In genomic region chr7:92528188-92528957, GRCh38 we compare ENCODE assay signal across 8 cellular contexts. TPM values are rescaled to one million over a fixed set of nuclear protein-coding genes. Genes with fewer than 3 reads are reported as not detected.
DNase-seq lines count a peak whose midpoint lies in the region; ATAC-seq, FAIRE-seq and TF ChIP-seq lines count a peak whose summit lies in the region.

Gene PEX1 (minus strand): TSS chr7:92528520. CDS start chr7:92528435, 85 bp downstream.
Gene RBM48 (plus strand): TSS chr7:92528795. CDS start chr7:92528814, 19 bp downstream.

- peak within 1 kb of the TSS; percentile 75 for H3K18ac ChIP-seq in trophoblast cell (ENCODE audit: low read length)

- ATAC-seq in HG02852 (IDR thresholded peaks at IDR 0.05; ENCODE audit: unreplicated experiment) (peak; percentile 90), T-cell (replicated peaks in 1 of 4) (peak; percentile 90 to 95 (median 94))

- H4K8ac ChIP-seq in trophoblast cell (ENCODE audit: low read depth, low read length), result peak within 1 kb of the TSS; percentile 86

- no peaks in the 10 kb centered on the region for H3K27me3 ChIP-seq in trophoblast cell (ENCODE audit: insufficient read depth, low read length)
- H3K27me3 ChIP-seq in transverse colon, result no peaks in the 10 kb centered on the region

- H3K14ac ChIP-seq in trophoblast cell (ENCODE audit: low read length), result peak within 1 kb of the TSS; percentile 53

- H3K9ac ChIP-seq in trophoblast cell (ENCODE audit: low read length), result peak within 1 kb of the TSS; percentile 85

- H2BK5ac ChIP-seq in trophoblast cell (ENCODE audit: low read depth, low read length, poor library complexity), result no peak within 1 kb of the TSS

- H2AFZ ChIP-seq in trophoblast cell (ENCODE audit: insufficient read depth, low read length, poor library complexity), result peak within 1 kb of the TSS; percentile 94

- peaks cover 3% of the 10 kb centered on the region for H3K79me2 ChIP-seq in trophoblast cell (ENCODE audit: control insufficient read depth, insufficient read depth, low read length, poor library complexity)

- H3K4me3 ChIP-seq in trophoblast cell (ENCODE audit: low read depth, low read length) (peak within 1 kb of the TSS; percentile 97), transverse colon (peak within 1 kb of the TSS; percentile 59 to 96 (median 82))

- peak within 1 kb of the TSS; percentile 83 to 85 (median 84) for H3K4me3 Mint-ChIP-seq in T-cell

- POLR2A ChIA-PET in T-cell (lab: Charles Lee), result interaction anchor here (0.5 to 1.3 kb wide), 28 partner anchors 8 to 703 kb away, joined by 3 to 14 read pairs (median 4); partner anchors contain the start of genes AKAP9 (in 1 of the 2), FAM133B (in 1 of the 2), GATAD1 (in 1 of the 2) and MTERF1 (in 1 of the 2)

- in situ Hi-C loops in transverse colon (cut with MboI; ENCODE audit: low pct_ligation_motif_present in 1 of 4, low pct_unique_long_range_greater_than_20kb in 1 of 4, low sequenced_read_pairs in 3 of 4), result no loop called here

- peaks cover 0 to 2% of the 10 kb centered on the region in 2 experiments for H3K4me1 ChIP-seq in trophoblast cell (ENCODE audit: control insufficient read depth in 1 of 2, insufficient read depth in 2 of 2, low read length in 2 of 2)
- peaks cover 6 to 24% (median 14%) of the 10 kb centered on the region in 4 donors for H3K4me1 ChIP-seq in transverse colon

- no peak within 1 kb of the TSS for H3K23ac ChIP-seq in trophoblast cell (ENCODE audit: low read length)

- TF ChIP-seq CTCF in transverse colon (IDR thresholded peaks at IDR 0.05), result peak in 2 of 5 experiments; percentile 26 to 28

- H4K91ac ChIP-seq in trophoblast cell (ENCODE audit: low read depth, low read length), result peak within 1 kb of the TSS; percentile 45

- CTCF ChIA-PET in T-cell (lab: Charles Lee), result interaction anchor here (0.5 to 2.2 kb wide), 35 partner anchors 10 to 704 kb away, joined by 3 to 34 read pairs (median 4); partner anchors contain the start of genes AKAP9 (in 1 of the 2), ANKIB1 (in 1 of the 2), FAM133B (in 1 of the 2) and GATAD1 (in 1 of the 2)

- FAIRE-seq in GM12892 (lab: Jason Lieb, UNC), result peak; percentile 95

- no peak for TF ChIP-seq EP300 in transverse colon (IDR thresholded peaks at IDR 0.05; ENCODE audit: low read depth)

- intact Hi-C loops in cardiac septum (cut with DNase I), result loop anchor here (1.0 kb wide), 1 partner anchor 62 kb away; the partner anchor contains the start of gene FAM133B
- intact Hi-C loops in transverse colon (cut with DNase I; ENCODE audit: low total_unique reads), result loop anchor here (10.0 kb wide), 1 partner anchor 526 kb away; no protein-coding TSS in a partner anchor

- no peaks in the 10 kb centered on the region for H3K9me3 Mint-ChIP-seq in T-cell

- H2BK120ac ChIP-seq in trophoblast cell (ENCODE audit: insufficient read depth, low read length, poor library complexity), result peak within 1 kb of the TSS; percentile 10

- no peaks in the 10 kb centered on the region for H3K27me3 Mint-ChIP-seq in T-cell

- H3K36me3 Mint-ChIP-seq in T-cell, result peaks cover 19% of the 10 kb centered on the region

- H3K4me2 ChIP-seq in trophoblast cell (ENCODE audit: low read length), result peak within 1 kb of the TSS; percentile 90

- H3K4me1 Mint-ChIP-seq in T-cell, result peaks cover 43 to 61% (median 49%) of the 10 kb centered on the region in 3 donors

- DNase-seq in GM12892 (ENCODE audit: insufficient read length) (peak; percentile 74), NCI-H1436 treated with DMSO at 0.1 percent for 48 hours (lab: John Stamatoyannopoulos, UW) (peak; percentile 96), T-cell (peak; percentile 85 to 99 (median 96)), cardiac septum (ENCODE audit: low spot score) (peak; percentile 98), trophoblast cell (peak; percentile 99), transverse colon (peak; percentile 97)

- H2BK12ac ChIP-seq in trophoblast cell (ENCODE audit: low read length), result no peak within 1 kb of the TSS

- H3K27ac ChIP-seq in adipose tissue (ENCODE audit: low read depth, low read length) (peak within 1 kb of the TSS; percentile 71), trophoblast cell (ENCODE audit: low read depth, low read length) (peak within 1 kb of the TSS; percentile 47), transverse colon (peak within 1 kb of the TSS; percentile 86 to 94 (median 90))

- no peak within 1 kb of the TSS for H2AK5ac ChIP-seq in trophoblast cell (ENCODE audit: low read length)

- WGBS in adipose tissue, 3 donors, result 0 to 1% (median 0%) methylated on average over 71 to 79 of the region's 79 CpGs
- no CpG with 5 or more reads among the region's 79 CpGs for WGBS in trophoblast cell (ENCODE audit: extremely low coverage, insufficient coverage, insufficient read length)
- WGBS in transverse colon (ENCODE audit: low coverage in 1 of 2), 2 donors, result 0% methylated on average over 15 to 43 of the region's 79 CpGs

- H3K36me3 ChIP-seq in trophoblast cell (ENCODE audit: control insufficient read depth in 1 of 2, insufficient read depth in 2 of 2, low read length in 2 of 2) (peaks cover 7% of the 10 kb centered on the region in 2 experiments), transverse colon (peaks cover 0 to 32% (median 10%) of the 10 kb centered on the region in 4 donors)

- TF ChIP-seq POLR2A in GM12892 (IDR thresholded peaks at IDR 0.05; ENCODE audit: low read depth, low read length), result peak; percentile 86
- peak; percentile 66 for TF ChIP-seq POLR2A in transverse colon (IDR thresholded peaks at IDR 0.05)

- H3K27ac Mint-ChIP-seq in T-cell, result peak within 1 kb of the TSS; percentile 89 to 96

- H3K79me1 ChIP-seq in trophoblast cell (ENCODE audit: low read length), result peaks cover 6% of the 10 kb centered on the region

- peak within 1 kb of the TSS; percentile 52 for H4K12ac ChIP-seq in trophoblast cell (ENCODE audit: low read depth, low read length)

- H3K9me3 ChIP-seq in trophoblast cell (ENCODE audit: insufficient read depth, low read depth, low read length) (no peaks in the 10 kb centered on the region), transverse colon (no peaks in the 10 kb centered on the region)

- H3K4ac ChIP-seq in trophoblast cell (ENCODE audit: low read depth, low read length), result peak within 1 kb of the TSS; percentile 50

RNA-seq across cellular contexts. Expression of gene PEX1, which starts in this region (rescaled TPM):
- 10.8 TPM for polyA plus RNA-seq in GM12892 (2012; ENCODE audit: missing spikeins)
- 10 to 100 TPM; 24.0 to 33.8 (median 29.2) TPM for total RNA-seq in T-cell
- 1 to 10 TPM; 7.2 to 9.5 (median 7.2) TPM for polyA plus RNA-seq in adipose tissue
- total RNA-seq in cardiac septum, result 13.9 TPM
- 14.0 and 14.3 TPM in 2 replicates for polyA plus RNA-seq in trophoblast cell (2013)
- 10 to 100 TPM; 17.2 to 29.6 (median 23.1) TPM for total RNA-seq in transverse colon

RNA-seq across cellular contexts. Expression of gene RBM48, which starts in this region (rescaled TPM):
- polyA plus RNA-seq in GM12892 (2012; ENCODE audit: missing spikeins), result 8.4 TPM
- total RNA-seq in T-cell (10 to 100 TPM; 23.9 to 37.1 (median 29.6) TPM), cardiac septum (9.7 TPM), transverse colon (10 to 100 TPM; 11.5 to 19.8 (median 16.0) TPM)
- polyA plus RNA-seq in adipose tissue, result 1 to 10 TPM; 3.7 to 7.4 (median 6.4) TPM
- polyA plus RNA-seq in trophoblast cell (2013), result 12.7 TPM in 2 replicates

Comparison
In these comparisons a context has a peak if more than half of its experiments do, and no peak if none do; other contexts are left out.
1. Peak in every context shown above with its lines: DNase-seq, ATAC-seq, H3K4me3 ChIP-seq and H3K27ac ChIP-seq.